In genomic region chr3:46957421-46957820, GRCh38 we compare ENCODE assay signal across 7 cellular contexts. TPM values are rescaled to one million over a fixed set of nuclear protein-coding genes. Genes with fewer than 3 reads are reported as not detected.
DNase-seq lines count a peak whose midpoint lies in the region; ATAC-seq, FAIRE-seq and TF ChIP-seq lines count a peak whose summit lies in the region.
"Not testable (repeated sequence)": the region's sequence is repeated elsewhere in the genome, so short reads cannot be mapped to it uniquely, and the experiment has no call there.

No MANE protein-coding gene starts in this region.

- not testable (repeated sequence) for H3K27me3 ChIP-seq in Caco-2 (replicated peaks; ENCODE audit: control insufficient read depth, insufficient read depth, low read length); lower lobe of right lung (ENCODE audit: low read depth); transverse colon

- H3K4me3 Mint-ChIP-seq in Caco-2 (ENCODE audit: unreplicated experiment); activated CD8-positive, alpha-beta T cell treated with anti-CD3 and anti-CD28 coated beads for 36 hours; central memory CD8-positive, alpha-beta T cell: not testable (repeated sequence)

- not testable (repeated sequence) for FAIRE-seq in kidney (lab: Jason Lieb, UNC)

- ATAC-seq in activated CD8-positive, alpha-beta T cell treated with anti-CD3 and anti-CD28 coated beads for 36 hours; central memory CD8-positive, alpha-beta T cell (replicated peaks; ENCODE audit: extremely low read depth, poor library complexity, severe bottlenecking): not testable (repeated sequence)
- peak in 1 of 2 donors; percentile 33 for ATAC-seq in lower lobe of right lung

- not testable (repeated sequence) for H3K36me3 ChIP-seq in Caco-2 (ENCODE audit: control insufficient read depth, insufficient read depth, low read length); kidney (ENCODE audit: control insufficient read depth in 1 of 2, insufficient read depth in 2 of 2, low read length in 2 of 2); lower lobe of right lung; transverse colon

- WGBS in transverse colon (ENCODE audit: low coverage in 1 of 2), 2 donors: 40 to 59% methylated on average over 1 to 10 of the region's 10 CpGs

- in situ Hi-C loops in transverse colon (cut with MboI; ENCODE audit: low pct_ligation_motif_present in 1 of 4, low pct_unique_long_range_greater_than_20kb in 1 of 4, low sequenced_read_pairs in 3 of 4): not testable (repeated sequence)

- H3K9me3 ChIP-seq in Caco-2; kidney (ENCODE audit: control insufficient read depth in 1 of 2, low read length in 2 of 2); lower lobe of right lung; transverse colon: not testable (repeated sequence)

- H3K27ac Mint-ChIP-seq in Caco-2 (ENCODE audit: unreplicated experiment): peak overlapping the region; percentile 73
- peak overlapping the region; percentile 96 for H3K27ac Mint-ChIP-seq in activated CD8-positive, alpha-beta T cell treated with anti-CD3 and anti-CD28 coated beads for 36 hours
- H3K27ac Mint-ChIP-seq in central memory CD8-positive, alpha-beta T cell (ENCODE audit: low read depth): peak overlapping the region; percentile 94

- TF ChIP-seq POLR2A in transverse colon (IDR thresholded peaks at IDR 0.05): not testable (repeated sequence)

- intact Hi-C loops in Caco-2 (cut with micrococcal nuclease; ENCODE audit: unreplicated experiment); activated CD8-positive, alpha-beta T cell treated with anti-CD3 and anti-CD28 coated beads for 36 hours (cut with micrococcal nuclease); kidney (cut with DNase I); lower lobe of right lung (cut with DNase I); transverse colon (cut with DNase I; ENCODE audit: low total_unique reads): not testable (repeated sequence)

- POLR2A ChIA-PET in Caco-2 (lab: Charles Lee): interaction anchor here (1.6 kb wide), 1 partner anchor 20 kb away, joined by 14 read pairs; no protein-coding TSS in a partner anchor
- POLR2A ChIA-PET in activated CD8-positive, alpha-beta T cell treated with anti-CD3 and anti-CD28 coated beads for 36 hours (lab: Charles Lee): interaction anchor here (0.8 to 4.3 kb wide), 4 partner anchors 9 to 23 kb away, joined by 3 to 33 read pairs (median 12); partner anchors contain the start of gene NBEAL2

- peak overlapping the region in 1 of 2 donors; percentile 44 for H3K9ac ChIP-seq in kidney (ENCODE audit: low read length in 2 of 2)

- not testable (repeated sequence) for H3K9me3 Mint-ChIP-seq in Caco-2 (ENCODE audit: unreplicated experiment); activated CD8-positive, alpha-beta T cell treated with anti-CD3 and anti-CD28 coated beads for 36 hours; central memory CD8-positive, alpha-beta T cell

- TF ChIP-seq CTCF in Caco-2 (IDR thresholded peaks at IDR 0.05; ENCODE audit: insufficient read depth in 1 of 2, low read depth in 1 of 2, low read length in 1 of 2, severe bottlenecking in 1 of 2, unreplicated experiment in 1 of 2); activated CD8-positive, alpha-beta T cell treated with anti-CD3 and anti-CD28 coated beads for 36 hours (IDR thresholded peaks at IDR 0.05); kidney (IDR thresholded peaks at IDR 0.05; ENCODE audit: borderline replicate concordance, extremely low read depth, insufficient read depth); lower lobe of right lung (IDR thresholded peaks at IDR 0.05); transverse colon (IDR thresholded peaks at IDR 0.05): not testable (repeated sequence)

- peaks cover 62% of the 10 kb centered on the region for H3K36me3 Mint-ChIP-seq in Caco-2 (ENCODE audit: insufficient read depth, unreplicated experiment)
- peaks cover 33% of the 10 kb centered on the region for H3K36me3 Mint-ChIP-seq in activated CD8-positive, alpha-beta T cell treated with anti-CD3 and anti-CD28 coated beads for 36 hours (ENCODE audit: low read depth)
- H3K36me3 Mint-ChIP-seq in central memory CD8-positive, alpha-beta T cell (ENCODE audit: insufficient read depth): peaks cover 12% of the 10 kb centered on the region

- CTCF ChIA-PET in Caco-2 (lab: Charles Lee): not testable (repeated sequence)
- CTCF ChIA-PET in activated CD8-positive, alpha-beta T cell treated with anti-CD3 and anti-CD28 coated beads for 36 hours (lab: Charles Lee): interaction anchor here (1.5 to 2.7 kb wide), 3 partner anchors 10 to 91 kb away, joined by 4 to 5 read pairs (median 4); no protein-coding TSS in a partner anchor

- not testable (repeated sequence) for DNase-seq in Caco-2; activated CD8-positive, alpha-beta T cell treated with anti-CD3 and anti-CD28 coated beads for 36 hours; central memory CD8-positive, alpha-beta T cell (ENCODE audit: low spot score in 2 of 2); lower lobe of right lung
- DNase-seq in kidney (peak; percentile 46), renal cortical epithelial cell (ENCODE audit: low read depth) (peak; percentile 80), transverse colon (peak; percentile 37)

- TF ChIP-seq EP300 in transverse colon (IDR thresholded peaks at IDR 0.05; ENCODE audit: low read depth): not testable (repeated sequence)

- peaks cover 57% of the 10 kb centered on the region for H3K4me1 Mint-ChIP-seq in Caco-2 (ENCODE audit: low read depth, unreplicated experiment)
- H3K4me1 Mint-ChIP-seq in activated CD8-positive, alpha-beta T cell treated with anti-CD3 and anti-CD28 coated beads for 36 hours (ENCODE audit: low read depth): peaks cover 90% of the 10 kb centered on the region
- peaks cover 90% of the 10 kb centered on the region for H3K4me1 Mint-ChIP-seq in central memory CD8-positive, alpha-beta T cell

- peaks cover 68% of the 10 kb centered on the region for H3K4me1 ChIP-seq in Caco-2
- H3K4me1 ChIP-seq in kidney (ENCODE audit: control insufficient read depth in 1 of 2, insufficient read depth in 1 of 2, low read depth in 1 of 2, low read length in 2 of 2): peaks cover 43 to 62% of the 10 kb centered on the region in 2 donors
- H3K4me1 ChIP-seq in lower lobe of right lung: peaks cover 91% of the 10 kb centered on the region
- H3K4me1 ChIP-seq in transverse colon: peaks cover 55 to 90% (median 71%) of the 10 kb centered on the region in 4 donors

- H3K27me3 Mint-ChIP-seq in Caco-2 (ENCODE audit: insufficient read depth, unreplicated experiment); activated CD8-positive, alpha-beta T cell treated with anti-CD3 and anti-CD28 coated beads for 36 hours; central memory CD8-positive, alpha-beta T cell: not testable (repeated sequence)

- H3K27ac ChIP-seq in kidney (ENCODE audit: low read depth in 2 of 2, low read length in 2 of 2): peak overlapping the region; percentile 76 to 80
- H3K27ac ChIP-seq in lower lobe of right lung: peak overlapping the region; percentile 48
- H3K27ac ChIP-seq in transverse colon: peak overlapping the region; percentile 16 to 61 (median 40)

- H3K4me3 ChIP-seq in Caco-2 (ENCODE audit: low read depth, low read length); kidney (ENCODE audit: low read length in 2 of 2); lower lobe of right lung; transverse colon: not testable (repeated sequence)

- BruUV-seq in Caco-2 (replicated peaks; lab: Mats Ljungman, UMichigan): not testable (repeated sequence)

RNA-seq across cellular contexts. Expression of gene CCDC12, which starts 19.1 kb away (rescaled TPM):
- total RNA-seq in Caco-2 (2022) (52.7 and 60.8 TPM in 2 replicates), kidney (59.7 TPM), lower lobe of right lung (42.9 TPM), renal cortical epithelial cell (22.3 and 26.2 TPM in 2 replicates), transverse colon (10 to 100 TPM; 50.1 to 72.9 (median 53.0) TPM)
- total RNA-seq in activated CD8-positive, alpha-beta T cell treated with anti-CD3 and anti-CD28 coated beads for 36 hours: 10 to 100 TPM; 51.2 to 51.6 TPM
- polyA plus RNA-seq in kidney (ENCODE audit: insufficient read depth, low read depth, low replicate concordance): 85.6 TPM

RNA-seq across cellular contexts. Expression of gene NBEAL2, which starts 22.0 kb away (rescaled TPM):
- 62.4 and 76.9 TPM in 2 replicates for total RNA-seq in Caco-2 (2022)
- 10 to 100 TPM; 58.9 to 63.7 TPM for total RNA-seq in activated CD8-positive, alpha-beta T cell treated with anti-CD3 and anti-CD28 coated beads for 36 hours
- 82.8 TPM for total RNA-seq in kidney
- 25.7 TPM for polyA plus RNA-seq in kidney (ENCODE audit: insufficient read depth, low read depth, low replicate concordance)
- 97.0 TPM for total RNA-seq in lower lobe of right lung
- total RNA-seq in renal cortical epithelial cell: 14.2 and 25.6 TPM in 2 replicates
- total RNA-seq in transverse colon: 100 to 1,000 TPM in 2 of 4 donors, 10 to 100 TPM in 2; 81.1 to 163 (median 122) TPM
